ENCODE assay signal across 23 cellular contexts in genomic region chr6:44109212-44109611, GRCh38. TPM values are rescaled to one million over a fixed set of nuclear protein-coding genes. Genes with fewer than 3 reads are reported as not detected.
DNase-seq lines count a peak whose midpoint lies in the region; ATAC-seq, FAIRE-seq and TF ChIP-seq lines count a peak whose summit lies in the region.
"Had no signal": no experiment of that assay in that cellular context is flagged by ENCODE, and none has a peak within 500 bp of the region (broad histone marks: within the 10 kb centered on the region; RNA-seq: fewer than 3 reads in every experiment).

No MANE protein-coding gene starts in this region.

- intact Hi-C loops in heart right ventricle (cut with DNase I) = loop anchor here in 2 of 10 donors (10.0 kb wide), 1 partner anchor 126 kb away; no protein-coding TSS in a partner anchor
- intact Hi-C loops in left cardiac atrium (cut with DNase I) = loop anchor here (10.0 kb wide), 1 partner anchor 126 kb away; no protein-coding TSS in a partner anchor
- intact Hi-C loops in HepG2 (cut with micrococcal nuclease; ENCODE audit: unreplicated experiment) = no loop called here

- H3K36me3 ChIP-seq in heart right ventricle (peaks cover 0 to 83% (median 12%) of the 10 kb centered on the region in 9 donors), HepG2 (replicated peaks in 1 of 2; ENCODE audit: control insufficient read depth in 1 of 2, insufficient read depth in 2 of 2, low read length in 2 of 2) (peaks cover 38 to 79% of the 10 kb centered on the region in 2 experiments), skeletal muscle tissue (ENCODE audit: control insufficient read depth in 3 of 3, insufficient read depth in 3 of 3, low read length in 3 of 3) (peaks cover 26 to 34% (median 27%) of the 10 kb centered on the region in 3 donors)

- H4K20me1 ChIP-seq in HepG2 (ENCODE audit: insufficient read depth, low read length) = no peaks in the 10 kb centered on the region

- BruUV-seq in HepG2 (replicated peaks; lab: Mats Ljungman, UMichigan) = no TSS peak

- WGBS in heart right ventricle, 2 donors = 88 to 89% methylated on average over 10 of the region's 10 CpGs
- WGBS in HepG2 (ENCODE audit: low lambda C conversion rate) = 95% methylated on average over 10 of the region's 10 CpGs

- no peaks in the 10 kb centered on the region for H3K9me3 ChIP-seq in heart right ventricle
- H3K9me3 ChIP-seq in HepG2 (ENCODE audit: low read length) = no peaks in the 10 kb centered on the region
- H3K9me3 ChIP-seq in skeletal muscle tissue (ENCODE audit: control insufficient read depth in 3 of 3, low read length in 3 of 3) = no peaks in the 10 kb centered on the region
- H3K9me3 ChIP-seq: MG63 had no signal

- no peak for TF ChIP-seq CTCF in heart right ventricle (IDR thresholded peaks at IDR 0.05)
- no peak for TF ChIP-seq CTCF in VCaP (conservative IDR thresholded peaks at IDR 0.05)
- TF ChIP-seq CTCF in HepG2 (CRISPR knock-in tag; IDR thresholded peaks at IDR 0.05) = no peak

- no peak overlapping the region for H3K9ac ChIP-seq in HepG2 (ENCODE audit: insufficient read depth, low read depth, low read length)
- H3K9ac ChIP-seq in skeletal muscle tissue (ENCODE audit: low read depth in 1 of 3, low read length in 3 of 3) = peak overlapping the region; percentile 52 to 83 (median 64)

- H3K4me2 ChIP-seq in HepG2 (ENCODE audit: low read depth, low read length) = no peak overlapping the region
- H3K4me2 ChIP-seq: PC-9 had no signal

- peak overlapping the region; percentile 24 to 95 (median 80) for H3K27ac ChIP-seq in heart right ventricle
- H3K27ac ChIP-seq in VCaP = peak overlapping the region; percentile 52
- H3K27ac ChIP-seq in HepG2 (ENCODE audit: extremely low read length, insufficient read depth, low read length) = no peak overlapping the region
- peak overlapping the region; percentile 95 for H3K27ac ChIP-seq in skeletal muscle tissue (ENCODE audit: low read depth, low read length)
- H3K27ac ChIP-seq: PC-9 had no signal

- H3K4me3 ChIP-seq in heart right ventricle (no peak overlapping the region), HepG2 (replicated peaks in 1 of 3; ENCODE audit: insufficient read depth in 1 of 3, low read depth in 2 of 3, low read length in 3 of 3) (no peak overlapping the region), skeletal muscle tissue (ENCODE audit: low read length in 3 of 3) (peak overlapping the region in 2 of 3 donors; percentile 52 to 58)
- H3K4me3 ChIP-seq: MG63, PC-9 had no signal

- peak in 1 of 8 donors; percentile 7 for ATAC-seq in heart right ventricle
- ATAC-seq in left cardiac atrium = no peak
- ATAC-seq in HepG2 = no peak

- no peak for TF ChIP-seq RAD21 in HepG2 (CRISPR knock-in tag; IDR thresholded peaks at IDR 0.05)

- H3K79me2 ChIP-seq in HepG2 (ENCODE audit: insufficient read depth, low read length) = peaks cover 26% of the 10 kb centered on the region

- CTCF ChIA-PET in HepG2 (lab: Yijun Ruan, JAX; ENCODE audit: low intra/inter-chr PET ratio, low total read pairs) = no interaction called here

- in situ Hi-C loops in HepG2 (cut with HindIII; ENCODE audit: extremely low pct_ligation_motif_present, low pct_unique_long_range_greater_than_20kb) = no loop called here

- no peak for TF ChIP-seq POLR2A in HepG2 (IDR thresholded peaks at IDR 0.05; ENCODE audit: insufficient read depth in 1 of 2, low read depth in 2 of 2, low read length in 2 of 2)

- no peak for TF ChIP-seq EP300 in HepG2 (IDR thresholded peaks at IDR 0.05; ENCODE audit: low read depth in 2 of 2, low read length in 2 of 2)
- TF ChIP-seq EP300 in HepG2 (CRISPR knock-in tag; IDR thresholded peaks at IDR 0.05; ENCODE audit: borderline replicate concordance) = no peak

- no peak overlapping the region for H2AFZ ChIP-seq in HepG2 (ENCODE audit: low read length)
- H2AFZ ChIP-seq: PC-9 had no signal

- no peak for FAIRE-seq in HepG2 (lab: Jason Lieb, UNC)

- no peaks in the 10 kb centered on the region for H3K27me3 ChIP-seq in heart right ventricle
- H3K27me3 ChIP-seq in HepG2 (ENCODE audit: control insufficient read depth in 1 of 2, insufficient read depth in 2 of 2, low read length in 2 of 2) = no peaks in the 10 kb centered on the region
- H3K27me3 ChIP-seq in skeletal muscle tissue (ENCODE audit: control insufficient read depth in 3 of 3, insufficient read depth in 3 of 3, low read length in 3 of 3) = no peaks in the 10 kb centered on the region
- H3K27me3 ChIP-seq: MG63 had no signal

- DNase-seq in heart right ventricle (no peak), left cardiac atrium (no peak), HepG2 (ENCODE audit: low spot score) (no peak), AG20443 (ENCODE audit: low spot score) (no peak), NCI-H1694 treated with DMSO at 0.1 percent for 48 hours (lab: John Stamatoyannopoulos, UW) (no peak), epidermal melanocyte (ENCODE audit: insufficient read length, low spot score) (no peak)
- DNase-seq: CD4-positive, alpha-beta T cell; COR-L47; DMS79; H7; HFFc6; MG63; NCI-H1092; NCI-H1436; NCI-H1930; NCI-H2227 treated with DMSO at 0.1 percent for 48 hours; NCI-H510A treated with DMSO at 0.1 percent for 48 hours; NCI-H748 treated with DMSO at 0.1 percent for 48 hours; PC-9; RPMI8226 had no signal

- POLR2A ChIA-PET in HepG2 (lab: Yijun Ruan, JAX) = interaction anchor here (1.3 kb wide), 1 partner anchor 9 kb away, joined by 4 read pairs; no protein-coding TSS in a partner anchor

- H3K4me1 ChIP-seq in heart right ventricle (peaks cover 20 to 73% (median 47%) of the 10 kb centered on the region in 9 donors), HepG2 (ENCODE audit: insufficient read depth, low read length) (peaks cover 62% of the 10 kb centered on the region), skeletal muscle tissue (ENCODE audit: control insufficient read depth in 3 of 3, insufficient read depth in 3 of 3, low read length in 3 of 3) (peaks cover 75 to 89% (median 88%) of the 10 kb centered on the region in 3 donors)

RNA-seq across cellular contexts. Expression of gene MRPL14, which starts 18.0 kb away (rescaled TPM):
- total RNA-seq in heart right ventricle = 10 to 100 TPM; 35.1 to 51.5 (median 41.4) TPM
- polyA plus RNA-seq in heart right ventricle = 10 to 100 TPM; 29.9 to 89.7 TPM
- total RNA-seq in left cardiac atrium = 10 to 100 TPM; 32.4 to 41.2 TPM
- total RNA-seq in HepG2 (2016; rRNA removed; fragmentation: Illumina TruSeq; extraction: Trizol) = 178 and 191 TPM in 2 replicates
- 169 and 189 TPM in 2 replicates for total RNA-seq in HepG2 (2016; cell fraction: cytosol; rRNA removed; fragmentation: Illumina TruSeq; extraction: Trizol; ENCODE audit: low read depth)
- total RNA-seq in HepG2 (2016; cell fraction: insoluble cytoplasmic fraction; rRNA removed; fragmentation: Illumina TruSeq; extraction: Trizol) = 186 and 208 TPM in 2 replicates
- total RNA-seq in HepG2 (2016; cell fraction: membrane; rRNA removed; fragmentation: Illumina TruSeq; extraction: Trizol) = 148 and 200 TPM in 2 replicates
- 65.1 and 65.8 TPM in 2 replicates for total RNA-seq in HepG2 (2016; cell fraction: nucleus; rRNA removed; fragmentation: Illumina TruSeq; extraction: Trizol)
- polyA plus RNA-seq in HepG2 (2011; rRNA removed) = 157 and 166 TPM in 2 replicates
- polyA plus RNA-seq in HepG2 (2011; cell fraction: cytosol; rRNA removed) = 144 and 170 TPM in 2 replicates
- 42.8 and 46.0 TPM in 2 replicates for polyA plus RNA-seq in HepG2 (2011; cell fraction: nucleus; rRNA removed)
- polyA plus RNA-seq in HepG2 (2012) = 135 and 137 TPM in 2 replicates
- polyA plus RNA-seq in HepG2 (2016; cell fraction: cytosol; fragmentation: Illumina TruSeq; extraction: Trizol; ENCODE audit: low read depth) = 114 and 150 TPM in 2 replicates
- 163 and 186 TPM in 2 replicates for polyA plus RNA-seq in HepG2 (2016; cell fraction: insoluble cytoplasmic fraction; fragmentation: Illumina TruSeq; extraction: Trizol; ENCODE audit: low read depth)
- polyA plus RNA-seq in HepG2 (2016; cell fraction: membrane; fragmentation: Illumina TruSeq; extraction: Trizol; ENCODE audit: low read depth) = 111 and 143 TPM in 2 replicates
- polyA plus RNA-seq in HepG2 (2016; cell fraction: nucleus; fragmentation: Illumina TruSeq; extraction: Trizol; ENCODE audit: insufficient read depth, low read depth) = 92.9 and 98.5 TPM in 2 replicates
- 33.2 and 40.9 TPM in 2 replicates for polyA minus RNA-seq in HepG2 (2011; rRNA and poly(A)+ RNA removed; ENCODE audit: low replicate concordance)
- 22.7 and 28.4 TPM in 2 replicates for polyA minus RNA-seq in HepG2 (2011; cell fraction: cytosol; rRNA and poly(A)+ RNA removed)
- 20.0 and 21.5 TPM in 2 replicates for polyA minus RNA-seq in HepG2 (2011; cell fraction: nucleus; rRNA and poly(A)+ RNA removed)
- 57.4 TPM for total RNA-seq in skeletal muscle tissue

RNA-seq across cellular contexts. Expression of gene TMEM63B, which starts 18.1 kb away (rescaled TPM):
- 10 to 100 TPM; 32.2 to 67.1 (median 37.6) TPM for total RNA-seq in heart right ventricle
- polyA plus RNA-seq in heart right ventricle = 10 to 100 TPM; 20.3 to 37.4 TPM
- total RNA-seq in left cardiac atrium = 10 to 100 TPM; 40.4 to 48.1 TPM
- total RNA-seq in HepG2 (2016; rRNA removed; fragmentation: Illumina TruSeq; extraction: Trizol) = 13.9 and 27.4 TPM in 2 replicates
- 5.1 and 5.8 TPM in 2 replicates for total RNA-seq in HepG2 (2016; cell fraction: cytosol; rRNA removed; fragmentation: Illumina TruSeq; extraction: Trizol; ENCODE audit: low read depth)
- total RNA-seq in HepG2 (2016; cell fraction: insoluble cytoplasmic fraction; rRNA removed; fragmentation: Illumina TruSeq; extraction: Trizol) = 11.4 and 28.3 TPM in 2 replicates
- total RNA-seq in HepG2 (2016; cell fraction: membrane; rRNA removed; fragmentation: Illumina TruSeq; extraction: Trizol) = 14.9 and 15.8 TPM in 2 replicates
- total RNA-seq in HepG2 (2016; cell fraction: nucleus; rRNA removed; fragmentation: Illumina TruSeq; extraction: Trizol) = 28.7 and 33.8 TPM in 2 replicates
- polyA plus RNA-seq in HepG2 (2011; rRNA removed) = 75.8 and 83.8 TPM in 2 replicates
- polyA plus RNA-seq in HepG2 (2011; cell fraction: cytosol; rRNA removed) = 81.0 and 82.0 TPM in 2 replicates
- 185 and 224 TPM in 2 replicates for polyA plus RNA-seq in HepG2 (2011; cell fraction: nucleus; rRNA removed)
- polyA plus RNA-seq in HepG2 (2012) = 37.7 and 41.7 TPM in 2 replicates
- 5.0 and 5.6 TPM in 2 replicates for polyA plus RNA-seq in HepG2 (2016; cell fraction: cytosol; fragmentation: Illumina TruSeq; extraction: Trizol; ENCODE audit: low read depth)
- 13.6 and 16.8 TPM in 2 replicates for polyA plus RNA-seq in HepG2 (2016; cell fraction: insoluble cytoplasmic fraction; fragmentation: Illumina TruSeq; extraction: Trizol; ENCODE audit: low read depth)
- polyA plus RNA-seq in HepG2 (2016; cell fraction: membrane; fragmentation: Illumina TruSeq; extraction: Trizol; ENCODE audit: low read depth) = 10.0 and 10.2 TPM in 2 replicates
- polyA plus RNA-seq in HepG2 (2016; cell fraction: nucleus; fragmentation: Illumina TruSeq; extraction: Trizol; ENCODE audit: insufficient read depth, low read depth) = 69.5 and 76.1 TPM in 2 replicates
- 62.2 and 179 TPM in 2 replicates for polyA minus RNA-seq in HepG2 (2011; rRNA and poly(A)+ RNA removed; ENCODE audit: low replicate concordance)
- polyA minus RNA-seq in HepG2 (2011; cell fraction: cytosol; rRNA and poly(A)+ RNA removed) = 36.8 and 42.0 TPM in 2 replicates
- 36.6 and 36.8 TPM in 2 replicates for polyA minus RNA-seq in HepG2 (2011; cell fraction: nucleus; rRNA and poly(A)+ RNA removed)
- total RNA-seq in skeletal muscle tissue = 11.5 TPM

RNA-seq across cellular contexts. Expression of gene CAPN11, which starts 49.4 kb away (rescaled TPM):
- under 1 TPM in 6 of 10 donors, not detected in 4; 0.09 to 0.72 (median 0.24) TPM for total RNA-seq in heart right ventricle
- polyA plus RNA-seq in heart right ventricle = under 1 TPM; 0.32 to 0.37 TPM
- under 1 TPM; 0.39 to 0.97 TPM for total RNA-seq in left cardiac atrium
- total RNA-seq in HepG2 (2016; rRNA removed; fragmentation: Illumina TruSeq; extraction: Trizol) = 0.07 TPM in 1 of 2 replicates, not detected in the other
- total RNA-seq in HepG2 (2016; cell fraction: cytosol; rRNA removed; fragmentation: Illumina TruSeq; extraction: Trizol; ENCODE audit: low read depth) = not detected in 2 replicates
- total RNA-seq in HepG2 (2016; cell fraction: insoluble cytoplasmic fraction; rRNA removed; fragmentation: Illumina TruSeq; extraction: Trizol) = not detected in 2 replicates
- total RNA-seq in HepG2 (2016; cell fraction: membrane; rRNA removed; fragmentation: Illumina TruSeq; extraction: Trizol) = not detected in 2 replicates
- not detected in 2 replicates for total RNA-seq in HepG2 (2016; cell fraction: nucleus; rRNA removed; fragmentation: Illumina TruSeq; extraction: Trizol)
- 0.11 and 0.13 TPM in 2 replicates for polyA plus RNA-seq in HepG2 (2011; rRNA removed)
- 0.03 and 0.05 TPM in 2 replicates for polyA plus RNA-seq in HepG2 (2011; cell fraction: cytosol; rRNA removed)
- 0.71 and 0.74 TPM in 2 replicates for polyA plus RNA-seq in HepG2 (2011; cell fraction: nucleus; rRNA removed)
- 0.07 and 0.09 TPM in 2 replicates for polyA plus RNA-seq in HepG2 (2012)
- polyA plus RNA-seq in HepG2 (2016; cell fraction: cytosol; fragmentation: Illumina TruSeq; extraction: Trizol; ENCODE audit: low read depth) = not detected in 2 replicates
- not detected in 2 replicates for polyA plus RNA-seq in HepG2 (2016; cell fraction: insoluble cytoplasmic fraction; fragmentation: Illumina TruSeq; extraction: Trizol; ENCODE audit: low read depth)
- polyA plus RNA-seq in HepG2 (2016; cell fraction: membrane; fragmentation: Illumina TruSeq; extraction: Trizol; ENCODE audit: low read depth) = not detected in 2 replicates
- not detected in 2 replicates for polyA plus RNA-seq in HepG2 (2016; cell fraction: nucleus; fragmentation: Illumina TruSeq; extraction: Trizol; ENCODE audit: insufficient read depth, low read depth)
- 0.07 TPM in 1 of 2 replicates, not detected in the other for polyA minus RNA-seq in HepG2 (2011; rRNA and poly(A)+ RNA removed; ENCODE audit: low replicate concordance)
- not detected in 2 replicates for polyA minus RNA-seq in HepG2 (2011; cell fraction: cytosol; rRNA and poly(A)+ RNA removed)
- 0.37 TPM in 1 of 2 replicates, not detected in the other for polyA minus RNA-seq in HepG2 (2011; cell fraction: nucleus; rRNA and poly(A)+ RNA removed)
- 0.52 TPM for total RNA-seq in skeletal muscle tissue
- total RNA-seq: A673, HFFc6, PC-9 had no signal

Comparison
In these comparisons a context has a peak if more than half of its experiments do, and no peak if none do; other contexts are left out.
1. H3K4me3 ChIP-seq: peak in skeletal muscle tissue (2 of 3); none in heart right ventricle (0 of 10) and HepG2 (0 of 3).